Comparison of ENCODE assay signal across 15 cellular contexts in the genomic region with DNA sequence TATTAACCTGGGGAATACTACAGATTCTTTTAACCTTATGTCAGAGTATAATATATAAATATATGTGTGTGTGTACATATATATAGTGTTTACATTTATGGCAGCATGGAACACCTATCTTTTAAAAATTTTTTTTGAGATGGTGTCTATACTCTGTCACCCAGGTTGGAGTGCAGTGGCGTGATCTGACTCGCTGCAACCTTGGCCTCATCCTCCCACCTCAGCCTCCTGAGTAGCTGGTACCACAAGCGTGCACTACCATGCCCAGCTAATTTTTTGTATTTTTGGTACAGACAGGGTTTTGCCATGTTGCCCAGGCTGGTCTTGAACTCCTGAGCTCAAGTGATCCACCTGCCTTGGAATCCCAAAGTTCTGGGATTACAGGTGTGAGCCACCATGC. TPM values are rescaled to one million over a fixed set of nuclear protein-coding genes. Genes with fewer than 3 reads are reported as not detected.
DNase-seq lines count a peak whose midpoint lies in the region; ATAC-seq lines count a peak whose summit lies in the region.
"Had no signal": no experiment of that assay in that cellular context is flagged by ENCODE, and none has a peak within 500 bp of the region (broad histone marks: within the 10 kb centered on the region; RNA-seq: fewer than 3 reads in every experiment).

No MANE protein-coding gene starts in this region.

- no peak overlapping the region for H2AFZ ChIP-seq in Karpas-422 (ENCODE audit: low read length)

- peak; percentile 47 for DNase-seq in activated CD4-positive, alpha-beta memory T cell treated with anti-CD3 and anti-CD28 coated beads for 36 hours
- no peak for DNase-seq in activated CD4-positive, alpha-beta memory T cell treated with anti-CD3 and anti-CD28 coated beads, Interleukin-2, amount 10 ng/mL, durations not matched to agents 7 days and 5 days
- DNase-seq in Karpas-422 = no peak
- DNase-seq in activated T-helper 1 cell treated with anti-CD3 and anti-CD28 coated beads, Interleukin-12 subunit alpha, Interleukin-12 subunit beta, Interleukin-2, Interleukin-4 antibody, amounts not matched to agents 30 ng/mL and 10 ng/mL and 1 ng/mL, durations not matched to agents 14 hours and 24 hours and 36 hours (ENCODE audit: low spot score) = no peak
- no peak for DNase-seq in stimulated activated effector memory CD8-positive, alpha-beta T cell treated with anti-CD3 and anti-CD28 coated beads, Interleukin-12 subunit alpha, Interleukin-12 subunit beta, amount 100 ng/mL, for 72 hours (ENCODE audit: low spot score in 2 of 2)
- DNase-seq in NCI-H2171 treated with DMSO at 0.1 percent for 48 hours (lab: John Stamatoyannopoulos, UW) = no peak
- no peak for DNase-seq in COLO668 (lab: John Stamatoyannopoulos, UW; ENCODE audit: unreplicated experiment)
- DNase-seq: 8988T; AML-193; CD8-positive, alpha-beta memory T cell; GF-D8; GOT3; H9 had no signal

- H3K4me2 ChIP-seq in Karpas-422 (ENCODE audit: low read depth, low read length, poor library complexity, severe bottlenecking) = peak overlapping the region; percentile 50
- H3K4me2 ChIP-seq: BLaER1 had no signal

- CTCF ChIA-PET in activated CD4-positive, alpha-beta memory T cell treated with anti-CD3 and anti-CD28 coated beads for 36 hours (lab: Charles Lee) = interaction anchor here (0.6 to 3.7 kb wide), 25 partner anchors 7 to 422 kb away, joined by 3 to 46 read pairs (median 7); partner anchors contain the start of gene SIAH2
- CTCF ChIA-PET in activated CD4-positive, alpha-beta memory T cell treated with anti-CD3 and anti-CD28 coated beads, Interleukin-2, amount 10 ng/mL, durations not matched to agents 7 days and 5 days (lab: Charles Lee) = interaction anchor here (0.8 to 2.9 kb wide), 17 partner anchors 10 to 425 kb away, joined by 3 to 28 read pairs (median 5); partner anchors contain the start of genes ERICH6 and SIAH2

- H3K36me3 ChIP-seq in Karpas-422 (ENCODE audit: insufficient read depth, low read length) = no peaks in the 10 kb centered on the region
- H3K36me3 ChIP-seq: BLaER1 had no signal

- peaks cover 24% of the 10 kb centered on the region for H3K4me1 Mint-ChIP-seq in activated CD4-positive, alpha-beta memory T cell treated with anti-CD3 and anti-CD28 coated beads for 36 hours (ENCODE audit: low read depth)
- H3K4me1 Mint-ChIP-seq in activated CD4-positive, alpha-beta memory T cell treated with anti-CD3 and anti-CD28 coated beads, Interleukin-2, amount 10 ng/mL, durations not matched to agents 7 days and 5 days = peaks cover 32% of the 10 kb centered on the region
- peaks cover 46% of the 10 kb centered on the region for H3K4me1 Mint-ChIP-seq in activated T-helper 1 cell treated with anti-CD3 and anti-CD28 coated beads, Interleukin-12 subunit alpha, Interleukin-12 subunit beta, Interleukin-2, Interleukin-4 antibody, amounts not matched to agents 30 ng/mL and 10 ng/mL and 1 ng/mL, durations not matched to agents 14 hours and 24 hours and 36 hours (ENCODE audit: low read depth)
- H3K4me1 Mint-ChIP-seq in stimulated activated effector memory CD8-positive, alpha-beta T cell treated with anti-CD3 and anti-CD28 coated beads, Interleukin-12 subunit alpha, Interleukin-12 subunit beta, amount 100 ng/mL, for 72 hours = peaks cover 16% of the 10 kb centered on the region

- H3K4me3 ChIP-seq in Karpas-422 (ENCODE audit: low read length) = no peak overlapping the region
- H3K4me3 ChIP-seq: BLaER1 had no signal

- no peaks in the 10 kb centered on the region for H3K9me3 Mint-ChIP-seq in activated CD4-positive, alpha-beta memory T cell treated with anti-CD3 and anti-CD28 coated beads for 36 hours
- H3K9me3 Mint-ChIP-seq in activated CD4-positive, alpha-beta memory T cell treated with anti-CD3 and anti-CD28 coated beads, Interleukin-2, amount 10 ng/mL, durations not matched to agents 7 days and 5 days = no peaks in the 10 kb centered on the region
- H3K9me3 Mint-ChIP-seq in activated T-helper 1 cell treated with anti-CD3 and anti-CD28 coated beads, Interleukin-12 subunit alpha, Interleukin-12 subunit beta, Interleukin-2, Interleukin-4 antibody, amounts not matched to agents 30 ng/mL and 10 ng/mL and 1 ng/mL, durations not matched to agents 14 hours and 24 hours and 36 hours = no peaks in the 10 kb centered on the region
- H3K9me3 Mint-ChIP-seq in stimulated activated effector memory CD8-positive, alpha-beta T cell treated with anti-CD3 and anti-CD28 coated beads, Interleukin-12 subunit alpha, Interleukin-12 subunit beta, amount 100 ng/mL, for 72 hours = no peaks in the 10 kb centered on the region

- ATAC-seq in stimulated activated effector memory CD8-positive, alpha-beta T cell treated with anti-CD3 and anti-CD28 coated beads, Interleukin-12 subunit alpha, Interleukin-12 subunit beta, amount 100 ng/mL, for 72 hours = peak; percentile 51

- no peak overlapping the region for H3K9ac ChIP-seq in Karpas-422 (ENCODE audit: low read length)
- H3K9ac ChIP-seq: BLaER1 had no signal

- H3K27ac Mint-ChIP-seq in activated CD4-positive, alpha-beta memory T cell treated with anti-CD3 and anti-CD28 coated beads for 36 hours = no peak overlapping the region
- no peak overlapping the region for H3K27ac Mint-ChIP-seq in activated CD4-positive, alpha-beta memory T cell treated with anti-CD3 and anti-CD28 coated beads, Interleukin-2, amount 10 ng/mL, durations not matched to agents 7 days and 5 days
- H3K27ac Mint-ChIP-seq in activated T-helper 1 cell treated with anti-CD3 and anti-CD28 coated beads, Interleukin-12 subunit alpha, Interleukin-12 subunit beta, Interleukin-2, Interleukin-4 antibody, amounts not matched to agents 30 ng/mL and 10 ng/mL and 1 ng/mL, durations not matched to agents 14 hours and 24 hours and 36 hours = peak overlapping the region; percentile 52
- no peak overlapping the region for H3K27ac Mint-ChIP-seq in stimulated activated effector memory CD8-positive, alpha-beta T cell treated with anti-CD3 and anti-CD28 coated beads, Interleukin-12 subunit alpha, Interleukin-12 subunit beta, amount 100 ng/mL, for 72 hours
- H3K27ac Mint-ChIP-seq: CD8-positive, alpha-beta memory T cell; H9 had no signal

- no peaks in the 10 kb centered on the region for H3K36me3 Mint-ChIP-seq in activated CD4-positive, alpha-beta memory T cell treated with anti-CD3 and anti-CD28 coated beads for 36 hours
- no peaks in the 10 kb centered on the region for H3K36me3 Mint-ChIP-seq in activated CD4-positive, alpha-beta memory T cell treated with anti-CD3 and anti-CD28 coated beads, Interleukin-2, amount 10 ng/mL, durations not matched to agents 7 days and 5 days (ENCODE audit: low read depth)
- H3K36me3 Mint-ChIP-seq in activated T-helper 1 cell treated with anti-CD3 and anti-CD28 coated beads, Interleukin-12 subunit alpha, Interleukin-12 subunit beta, Interleukin-2, Interleukin-4 antibody, amounts not matched to agents 30 ng/mL and 10 ng/mL and 1 ng/mL, durations not matched to agents 14 hours and 24 hours and 36 hours (ENCODE audit: low read depth) = peaks cover 2% of the 10 kb centered on the region
- no peaks in the 10 kb centered on the region for H3K36me3 Mint-ChIP-seq in stimulated activated effector memory CD8-positive, alpha-beta T cell treated with anti-CD3 and anti-CD28 coated beads, Interleukin-12 subunit alpha, Interleukin-12 subunit beta, amount 100 ng/mL, for 72 hours

- intact Hi-C loops in activated CD4-positive, alpha-beta memory T cell treated with anti-CD3 and anti-CD28 coated beads for 36 hours (cut with micrococcal nuclease) = loop anchor here (1.0 to 5.0 kb wide), 2 partner anchors 62 to 175 kb away; partner anchors contain the start of genes EIF2A and SERP1
- intact Hi-C loops in activated T-helper 1 cell treated with anti-CD3 and anti-CD28 coated beads, Interleukin-12 subunit alpha, Interleukin-12 subunit beta, Interleukin-2, Interleukin-4 antibody, amounts not matched to agents 30 ng/mL and 10 ng/mL and 1 ng/mL, durations not matched to agents 14 hours and 24 hours and 36 hours (cut with micrococcal nuclease) = loop anchor here (5.0 kb wide), 1 partner anchor 365 kb away; the partner anchor contains the start of gene MED12L

- no peaks in the 10 kb centered on the region for H3K27me3 Mint-ChIP-seq in activated CD4-positive, alpha-beta memory T cell treated with anti-CD3 and anti-CD28 coated beads for 36 hours
- no peaks in the 10 kb centered on the region for H3K27me3 Mint-ChIP-seq in activated CD4-positive, alpha-beta memory T cell treated with anti-CD3 and anti-CD28 coated beads, Interleukin-2, amount 10 ng/mL, durations not matched to agents 7 days and 5 days
- H3K27me3 Mint-ChIP-seq in activated T-helper 1 cell treated with anti-CD3 and anti-CD28 coated beads, Interleukin-12 subunit alpha, Interleukin-12 subunit beta, Interleukin-2, Interleukin-4 antibody, amounts not matched to agents 30 ng/mL and 10 ng/mL and 1 ng/mL, durations not matched to agents 14 hours and 24 hours and 36 hours (ENCODE audit: insufficient read depth) = no peaks in the 10 kb centered on the region

- POLR2A ChIA-PET in activated CD4-positive, alpha-beta memory T cell treated with anti-CD3 and anti-CD28 coated beads for 36 hours (lab: Charles Lee) = interaction anchor here (0.5 to 2.8 kb wide), 5 partner anchors 18 to 44 kb away, joined by 3 to 22 read pairs (median 4); partner anchors contain the start of genes ERICH6 and SIAH2
- POLR2A ChIA-PET in activated CD4-positive, alpha-beta memory T cell treated with anti-CD3 and anti-CD28 coated beads, Interleukin-2, amount 10 ng/mL, durations not matched to agents 7 days and 5 days (lab: Charles Lee) = interaction anchor here (0.7 to 2.8 kb wide), 4 partner anchors 18 to 120 kb away, joined by 3 to 21 read pairs (median 6); partner anchors contain the start of genes ERICH6, SELENOT and SIAH2

- H3K9me3 ChIP-seq in Karpas-422 (ENCODE audit: low read length) = no peaks in the 10 kb centered on the region
- H3K9me3 ChIP-seq: BLaER1 had no signal

- H3K4me3 Mint-ChIP-seq in activated CD4-positive, alpha-beta memory T cell treated with anti-CD3 and anti-CD28 coated beads for 36 hours = no peak overlapping the region
- H3K4me3 Mint-ChIP-seq in activated CD4-positive, alpha-beta memory T cell treated with anti-CD3 and anti-CD28 coated beads, Interleukin-2, amount 10 ng/mL, durations not matched to agents 7 days and 5 days = no peak overlapping the region
- H3K4me3 Mint-ChIP-seq in activated T-helper 1 cell treated with anti-CD3 and anti-CD28 coated beads, Interleukin-12 subunit alpha, Interleukin-12 subunit beta, Interleukin-2, Interleukin-4 antibody, amounts not matched to agents 30 ng/mL and 10 ng/mL and 1 ng/mL, durations not matched to agents 14 hours and 24 hours and 36 hours = no peak overlapping the region
- H3K4me3 Mint-ChIP-seq in stimulated activated effector memory CD8-positive, alpha-beta T cell treated with anti-CD3 and anti-CD28 coated beads, Interleukin-12 subunit alpha, Interleukin-12 subunit beta, amount 100 ng/mL, for 72 hours = no peak overlapping the region
- H3K4me3 Mint-ChIP-seq: CD8-positive, alpha-beta memory T cell; H9 had no signal

- H4K20me1 ChIP-seq in Karpas-422 (ENCODE audit: insufficient read depth, low read depth, low read length) = no peaks in the 10 kb centered on the region
- H4K20me1 ChIP-seq: BLaER1 had no signal

- no peaks in the 10 kb centered on the region for H3K27me3 ChIP-seq in Karpas-422 (ENCODE audit: low read length)
- H3K27me3 ChIP-seq: BLaER1 had no signal

- no peaks in the 10 kb centered on the region for H3K79me2 ChIP-seq in Karpas-422 (ENCODE audit: low read length)

- H3K27ac ChIP-seq in Karpas-422 (ENCODE audit: low read length) = 0 out of 2 replicates have a peak overlapping the region, but pooled peaks have one; percentile 6
- H3K27ac ChIP-seq: BLaER1 had no signal

- H3K4me1 ChIP-seq in Karpas-422 (ENCODE audit: low read length) = peaks cover 32% of the 10 kb centered on the region

- no peaks in the 10 kb centered on the region for H3K9me2 ChIP-seq in Karpas-422 (replicated peaks; ENCODE audit: insufficient read depth, low read length)

RNA-seq across cellular contexts. Expression of gene ERICH6, which starts 18.5 kb away (rescaled TPM):
- total RNA-seq in activated CD4-positive, alpha-beta memory T cell treated with anti-CD3 and anti-CD28 coated beads for 36 hours = not detected
- under 1 TPM; 0.38 to 0.81 TPM for total RNA-seq in activated CD4-positive, alpha-beta memory T cell treated with anti-CD3 and anti-CD28 coated beads, Interleukin-2, amount 10 ng/mL, durations not matched to agents 7 days and 5 days
- total RNA-seq in Karpas-422 (2014; rRNA removed; shearing (Covaris generic); ENCODE audit: low replicate concordance) = 0.22 TPM in 1 of 2 replicates, not detected in the other
- not detected in 2 replicates for total RNA-seq in activated T-helper 1 cell treated with anti-CD3 and anti-CD28 coated beads, Interleukin-12 subunit alpha, Interleukin-12 subunit beta, Interleukin-2, Interleukin-4 antibody, amounts not matched to agents 30 ng/mL and 10 ng/mL and 1 ng/mL, durations not matched to agents 14 hours and 24 hours and 36 hours
- total RNA-seq: H9, HT-29 had no signal

RNA-seq across cellular contexts. Expression of gene SIAH2, which starts 40.7 kb away (rescaled TPM):
- 10 to 100 TPM; 74.0 to 74.9 TPM for total RNA-seq in activated CD4-positive, alpha-beta memory T cell treated with anti-CD3 and anti-CD28 coated beads for 36 hours
- total RNA-seq in activated CD4-positive, alpha-beta memory T cell treated with anti-CD3 and anti-CD28 coated beads, Interleukin-2, amount 10 ng/mL, durations not matched to agents 7 days and 5 days = 10 to 100 TPM; 42.5 to 44.9 TPM
- 160 and 323 TPM in 2 replicates for total RNA-seq in Karpas-422 (2014; rRNA removed; shearing (Covaris generic); ENCODE audit: low replicate concordance)
- 175 and 177 TPM in 2 replicates for total RNA-seq in activated T-helper 1 cell treated with anti-CD3 and anti-CD28 coated beads, Interleukin-12 subunit alpha, Interleukin-12 subunit beta, Interleukin-2, Interleukin-4 antibody, amounts not matched to agents 30 ng/mL and 10 ng/mL and 1 ng/mL, durations not matched to agents 14 hours and 24 hours and 36 hours
